ENCODE assay signal across 16 cellular contexts in genomic region chr19:30665449-30665848, GRCh38.
"Had no signal": no experiment of that assay in that cellular context is flagged by ENCODE, and none has a peak within 500 bp of the region (broad histone marks: within the 10 kb centered on the region; RNA-seq: fewer than 3 reads in every experiment).

No MANE protein-coding gene starts in this region.

- H3K4me1 Mint-ChIP-seq: naive thymus-derived CD4-positive, alpha-beta T cell had no signal

- DNase-seq: erythroblast; foreskin keratinocyte; left lung; lower lobe of right lung; mesenchymal stem cell; naive thymus-derived CD4-positive, alpha-beta T cell; nephron progenitor cell; sigmoid colon; stimulated activated CD4-positive, alpha-beta T cell treated with anti-CD3 and anti-CD28 coated beads, Interleukin-2, amount 100 ng/mL, for 24 hours; stimulated activated CD4-positive, alpha-beta T cell treated with anti-CD3 and anti-CD28 coated beads, Interleukin-4, amount 100 ng/mL, for 4 hours; stomach; trophoblast cell had no signal

- H3K27ac Mint-ChIP-seq: naive thymus-derived CD4-positive, alpha-beta T cell; nephron progenitor cell had no signal

- H3K4me3 ChIP-seq: left lung, lower lobe of right lung, right atrium auricular region, sigmoid colon, skin epidermis, stomach, thoracic aorta had no signal

- H3K27me3 ChIP-seq: foreskin keratinocyte, right atrium auricular region had no signal

- H3K4me3 Mint-ChIP-seq: naive thymus-derived CD4-positive, alpha-beta T cell; nephron progenitor cell had no signal

- H3K4me1 ChIP-seq: foreskin keratinocyte, left lung, lower lobe of right lung had no signal

- H3K9me3 Mint-ChIP-seq: naive thymus-derived CD4-positive, alpha-beta T cell; nephron progenitor cell had no signal

- H3K36me3 ChIP-seq: left lung, lower lobe of right lung, neutrophil, right atrium auricular region, sigmoid colon, stomach, thoracic aorta had no signal

- H3K36me3 Mint-ChIP-seq: naive thymus-derived CD4-positive, alpha-beta T cell had no signal

- H3K9me3 ChIP-seq: left lung, lower lobe of right lung, neutrophil, right atrium auricular region, sigmoid colon, stomach, thoracic aorta had no signal

- H3K27ac ChIP-seq: foreskin keratinocyte, left lung, lower lobe of right lung, neutrophil, skin epidermis, stomach, thoracic aorta had no signal
